Comparison of ENCODE assay signal across 21 cellular contexts in the genomic region with DNA sequence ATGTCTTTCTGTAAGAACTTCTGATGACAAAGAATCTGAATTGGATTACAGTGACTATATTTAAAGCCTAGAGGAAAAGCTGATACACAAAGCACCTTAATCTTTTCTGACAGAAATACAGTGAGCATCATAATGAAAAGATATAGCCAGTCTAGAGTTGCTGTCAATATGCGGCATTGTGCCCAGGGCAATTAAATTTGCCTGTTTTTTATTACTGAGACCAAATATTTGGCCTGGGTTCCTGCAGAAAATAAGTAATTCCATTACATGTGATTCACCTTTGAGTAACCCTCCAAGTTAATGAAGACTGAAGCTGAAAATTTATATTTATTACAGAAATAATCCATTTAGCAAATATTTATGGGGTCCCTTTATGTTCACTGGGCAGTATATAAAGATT.
"Had no signal": no experiment of that assay in that cellular context is flagged by ENCODE, and none has a peak within 500 bp of the region (broad histone marks: within the 10 kb centered on the region; RNA-seq: fewer than 3 reads in every experiment).

No MANE protein-coding gene starts in this region.

- H3K27me3 ChIP-seq: colonic mucosa, gastrocnemius medialis, neutrophil, testis, tibial nerve, upper lobe of right lung had no signal

- H3K27ac ChIP-seq: colonic mucosa, gastrocnemius medialis, neutrophil, psoas muscle, testis, tibial nerve, upper lobe of right lung had no signal

- DNase-seq: colonic mucosa; dermis blood vessel endothelial cell; effector CD4-positive, alpha-beta T cell; endodermal cell; erythroblast; gastrocnemius medialis; glutamatergic neuron; islet precursor cell; mammary epithelial cell; mucosa of descending colon; naive thymus-derived CD8-positive, alpha-beta T cell; psoas muscle; retina; stimulated activated CD4-positive, alpha-beta T cell treated with anti-CD3 and anti-CD28 coated beads, Interleukin-2, amount 100 ng/mL, for 24 hours; stimulated activated CD4-positive, alpha-beta T cell treated with anti-CD3 and anti-CD28 coated beads, Interleukin-4, amount 100 ng/mL, for 4 hours; stimulated activated naive B cell treated with anti-CD40 and anti-IgM and Interleukin-4, amounts not matched to agents 10 μg/mL and 1 μg/mL and 100 μg/mL, for 72 hours; stimulated activated naive CD8-positive, alpha-beta T cell treated with anti-CD3 and anti-CD28 coated beads, Interleukin-15, amount 100 ng/mL, for 72 hours; testis; upper lobe of right lung had no signal

- H3K36me3 ChIP-seq: colonic mucosa, gastrocnemius medialis, neutrophil, tibial nerve, upper lobe of right lung had no signal

- H3K4me3 ChIP-seq: colonic mucosa, gastrocnemius medialis, mucosa of descending colon, psoas muscle, testis, tibial nerve, upper lobe of right lung had no signal

- H3K9me3 ChIP-seq: colonic mucosa, gastrocnemius medialis, mucosa of descending colon, neutrophil, psoas muscle, testis, upper lobe of right lung had no signal

- H3K4me1 ChIP-seq: colonic mucosa, gastrocnemius medialis, psoas muscle, testis, tibial nerve, upper lobe of right lung had no signal
